ENCODE assay signal across 2 cellular contexts in the genomic region with DNA sequence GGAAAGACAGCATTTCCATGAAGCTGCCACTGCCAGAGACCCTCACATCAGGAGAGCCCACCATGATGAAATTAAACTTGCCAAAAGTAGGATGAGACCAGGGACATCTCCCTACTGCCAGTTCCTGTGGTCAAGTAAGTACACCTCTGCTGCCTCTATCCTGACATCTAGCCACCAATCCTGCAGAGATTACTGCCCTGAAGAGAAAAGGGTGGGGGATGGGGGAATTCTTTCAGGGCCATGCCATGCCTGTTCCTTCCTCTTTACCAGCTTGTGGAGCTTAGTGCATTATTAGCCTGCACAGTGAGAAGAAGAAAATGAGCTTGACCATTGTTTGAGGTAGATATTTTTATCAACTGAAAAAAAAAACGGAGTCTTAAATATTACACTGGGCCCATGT.
TF ChIP-seq lines count a peak whose summit lies in the region.

No MANE protein-coding gene starts in this region.

TF ChIP-seq in GM23338, 12 proteins besides CTCF, POLR2A, EP300 and RAD21:
- no peak for TF ChIP-seq EZH2phosphoT487 (IDR thresholded peaks at IDR 0.05; ENCODE audit: unreplicated experiment)
- TF ChIP-seq EZH2 (IDR thresholded peaks at IDR 0.05; ENCODE audit: low read depth, unreplicated experiment), result no peak
- TF ChIP-seq, protein P1, sequence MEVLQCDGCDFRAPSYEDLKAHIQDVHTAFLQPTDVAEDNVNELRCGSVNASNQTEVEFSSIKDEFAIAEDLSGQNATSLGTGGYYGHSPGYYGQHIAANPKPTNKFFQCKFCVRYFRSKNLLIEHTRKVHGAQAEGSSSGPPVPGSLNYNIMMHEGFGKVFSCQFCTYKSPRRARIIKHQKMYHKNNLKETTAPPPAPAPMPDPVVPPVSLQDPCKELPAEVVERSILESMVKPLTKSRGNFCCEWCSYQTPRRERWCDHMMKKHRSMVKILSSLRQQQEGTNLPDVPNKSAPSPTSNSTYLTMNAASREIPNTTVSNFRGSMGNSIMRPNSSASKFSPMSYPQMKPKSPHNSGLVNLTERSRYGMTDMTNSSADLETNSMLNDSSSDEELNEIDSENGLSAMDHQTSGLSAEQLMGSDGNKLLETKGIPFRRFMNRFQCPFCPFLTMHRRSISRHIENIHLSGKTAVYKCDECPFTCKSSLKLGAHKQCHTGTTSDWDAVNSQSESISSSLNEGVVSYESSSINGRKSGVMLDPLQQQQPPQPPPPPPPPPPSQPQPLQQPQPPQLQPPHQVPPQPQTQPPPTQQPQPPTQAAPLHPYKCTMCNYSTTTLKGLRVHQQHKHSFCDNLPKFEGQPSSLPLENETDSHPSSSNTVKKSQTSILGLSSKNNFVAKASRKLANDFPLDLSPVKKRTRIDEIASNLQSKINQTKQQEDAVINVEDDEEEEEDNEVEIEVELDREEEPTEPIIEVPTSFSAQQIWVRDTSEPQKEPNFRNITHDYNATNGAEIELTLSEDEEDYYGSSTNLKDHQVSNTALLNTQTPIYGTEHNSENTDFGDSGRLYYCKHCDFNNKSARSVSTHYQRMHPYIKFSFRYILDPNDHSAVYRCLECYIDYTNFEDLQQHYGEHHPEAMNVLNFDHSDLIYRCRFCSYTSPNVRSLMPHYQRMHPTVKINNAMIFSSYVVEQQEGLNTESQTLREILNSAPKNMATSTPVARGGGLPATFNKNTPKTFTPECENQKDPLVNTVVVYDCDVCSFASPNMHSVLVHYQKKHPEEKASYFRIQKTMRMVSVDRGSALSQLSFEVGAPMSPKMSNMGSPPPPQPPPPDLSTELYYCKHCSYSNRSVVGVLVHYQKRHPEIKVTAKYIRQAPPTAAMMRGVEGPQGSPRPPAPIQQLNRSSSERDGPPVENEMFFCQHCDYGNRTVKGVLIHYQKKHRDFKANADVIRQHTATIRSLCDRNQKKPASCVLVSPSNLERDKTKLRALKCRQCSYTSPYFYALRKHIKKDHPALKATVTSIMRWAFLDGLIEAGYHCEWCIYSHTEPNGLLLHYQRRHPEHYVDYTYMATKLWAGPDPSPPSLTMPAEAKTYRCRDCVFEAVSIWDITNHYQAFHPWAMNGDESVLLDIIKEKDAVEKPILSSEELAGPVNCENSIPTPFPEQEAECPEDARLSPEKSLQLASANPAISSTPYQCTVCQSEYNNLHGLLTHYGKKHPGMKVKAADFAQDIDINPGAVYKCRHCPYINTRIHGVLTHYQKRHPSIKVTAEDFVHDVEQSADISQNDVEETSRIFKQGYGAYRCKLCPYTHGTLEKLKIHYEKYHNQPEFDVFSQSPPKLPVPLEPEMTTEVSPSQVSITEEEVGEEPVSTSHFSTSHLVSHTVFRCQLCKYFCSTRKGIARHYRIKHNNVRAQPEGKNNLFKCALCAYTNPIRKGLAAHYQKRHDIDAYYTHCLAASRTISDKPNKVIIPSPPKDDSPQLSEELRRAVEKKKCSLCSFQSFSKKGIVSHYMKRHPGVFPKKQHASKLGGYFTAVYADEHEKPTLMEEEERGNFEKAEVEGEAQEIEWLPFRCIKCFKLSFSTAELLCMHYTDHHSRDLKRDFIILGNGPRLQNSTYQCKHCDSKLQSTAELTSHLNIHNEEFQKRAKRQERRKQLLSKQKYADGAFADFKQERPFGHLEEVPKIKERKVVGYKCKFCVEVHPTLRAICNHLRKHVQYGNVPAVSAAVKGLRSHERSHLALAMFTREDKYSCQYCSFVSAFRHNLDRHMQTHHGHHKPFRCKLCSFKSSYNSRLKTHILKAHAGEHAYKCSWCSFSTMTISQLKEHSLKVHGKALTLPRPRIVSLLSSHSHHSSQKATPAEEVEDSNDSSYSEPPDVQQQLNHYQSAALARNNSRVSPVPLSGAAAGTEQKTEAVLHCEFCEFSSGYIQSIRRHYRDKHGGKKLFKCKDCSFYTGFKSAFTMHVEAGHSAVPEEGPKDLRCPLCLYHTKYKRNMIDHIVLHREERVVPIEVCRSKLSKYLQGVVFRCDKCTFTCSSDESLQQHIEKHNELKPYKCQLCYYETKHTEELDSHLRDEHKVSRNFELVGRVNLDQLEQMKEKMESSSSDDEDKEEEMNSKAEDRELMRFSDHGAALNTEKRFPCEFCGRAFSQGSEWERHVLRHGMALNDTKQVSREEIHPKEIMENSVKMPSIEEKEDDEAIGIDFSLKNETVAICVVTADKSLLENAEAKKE (CRISPR knock-in tag; IDR thresholded peaks at IDR 0.05), result no peak
- TF ChIP-seq, protein P2, sequence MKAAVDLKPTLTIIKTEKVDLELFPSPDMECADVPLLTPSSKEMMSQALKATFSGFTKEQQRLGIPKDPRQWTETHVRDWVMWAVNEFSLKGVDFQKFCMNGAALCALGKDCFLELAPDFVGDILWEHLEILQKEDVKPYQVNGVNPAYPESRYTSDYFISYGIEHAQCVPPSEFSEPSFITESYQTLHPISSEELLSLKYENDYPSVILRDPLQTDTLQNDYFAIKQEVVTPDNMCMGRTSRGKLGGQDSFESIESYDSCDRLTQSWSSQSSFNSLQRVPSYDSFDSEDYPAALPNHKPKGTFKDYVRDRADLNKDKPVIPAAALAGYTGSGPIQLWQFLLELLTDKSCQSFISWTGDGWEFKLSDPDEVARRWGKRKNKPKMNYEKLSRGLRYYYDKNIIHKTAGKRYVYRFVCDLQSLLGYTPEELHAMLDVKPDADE (IDR thresholded peaks at IDR 0.05), result no peak
TF ChIP-seq in GM23338: peak in this region for 0.

TF ChIP-seq in H1, 55 proteins besides CTCF, POLR2A, EP300 and RAD21:
- no peak for TF ChIP-seq HDAC2 (IDR thresholded peaks at IDR 0.05; ENCODE audit: borderline replicate concordance in 1 of 2, low read depth in 2 of 2, low read length in 2 of 2)
- TF ChIP-seq TEAD4 (IDR thresholded peaks at IDR 0.05; ENCODE audit: low read depth, low read length), result no peak
- TF ChIP-seq BCL11A (IDR thresholded peaks at IDR 0.05; ENCODE audit: low read depth in 2 of 2, low read length in 2 of 2), result no peak
- no peak for TF ChIP-seq YY1 (IDR thresholded peaks at IDR 0.05; ENCODE audit: low read depth, low read length)
- TF ChIP-seq, protein P3, sequence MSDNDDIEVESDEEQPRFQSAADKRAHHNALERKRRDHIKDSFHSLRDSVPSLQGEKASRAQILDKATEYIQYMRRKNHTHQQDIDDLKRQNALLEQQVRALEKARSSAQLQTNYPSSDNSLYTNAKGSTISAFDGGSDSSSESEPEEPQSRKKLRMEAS (IDR thresholded peaks at IDR 0.05), result no peak
- TF ChIP-seq MAFK (IDR thresholded peaks at IDR 0.05; ENCODE audit: low read depth, low read length), result no peak
- TF ChIP-seq BACH1 (IDR thresholded peaks at IDR 0.05; ENCODE audit: low read length), result no peak
- TF ChIP-seq NANOG (IDR thresholded peaks at IDR 0.05; ENCODE audit: insufficient read depth, low read depth, low read length, poor library complexity, severe bottlenecking), result no peak
- TF ChIP-seq CBX5 (IDR thresholded peaks at IDR 0.05; ENCODE audit: low read depth, low read length), result no peak
- TF ChIP-seq RBBP5 (IDR thresholded peaks at IDR 0.05; ENCODE audit: borderline replicate concordance, low read depth, low read length), result no peak
- TF ChIP-seq, protein P4, sequence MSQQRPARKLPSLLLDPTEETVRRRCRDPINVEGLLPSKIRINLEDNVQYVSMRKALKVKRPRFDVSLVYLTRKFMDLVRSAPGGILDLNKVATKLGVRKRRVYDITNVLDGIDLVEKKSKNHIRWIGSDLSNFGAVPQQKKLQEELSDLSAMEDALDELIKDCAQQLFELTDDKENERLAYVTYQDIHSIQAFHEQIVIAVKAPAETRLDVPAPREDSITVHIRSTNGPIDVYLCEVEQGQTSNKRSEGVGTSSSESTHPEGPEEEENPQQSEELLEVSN (IDR thresholded peaks at IDR 0.05), result no peak
- no peak for TF ChIP-seq SP1 (IDR thresholded peaks at IDR 0.05; ENCODE audit: low read depth, low read length)
- TF ChIP-seq, protein P5, sequence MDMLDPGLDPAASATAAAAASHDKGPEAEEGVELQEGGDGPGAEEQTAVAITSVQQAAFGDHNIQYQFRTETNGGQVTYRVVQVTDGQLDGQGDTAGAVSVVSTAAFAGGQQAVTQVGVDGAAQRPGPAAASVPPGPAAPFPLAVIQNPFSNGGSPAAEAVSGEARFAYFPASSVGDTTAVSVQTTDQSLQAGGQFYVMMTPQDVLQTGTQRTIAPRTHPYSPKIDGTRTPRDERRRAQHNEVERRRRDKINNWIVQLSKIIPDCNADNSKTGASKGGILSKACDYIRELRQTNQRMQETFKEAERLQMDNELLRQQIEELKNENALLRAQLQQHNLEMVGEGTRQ (IDR thresholded peaks at IDR 0.05; ENCODE audit: low read length), result no peak
- no peak for TF ChIP-seq GTF2F1 (IDR thresholded peaks at IDR 0.05; ENCODE audit: borderline replicate concordance, low read depth, low read length)
- TF ChIP-seq NRF1 (IDR thresholded peaks at IDR 0.05; ENCODE audit: low read depth, low read length), result no peak
- no peak for TF ChIP-seq HDAC6 (IDR thresholded peaks at IDR 0.05; ENCODE audit: low read depth, low read length)
- no peak for TF ChIP-seq RFX5 (IDR thresholded peaks at IDR 0.05; ENCODE audit: borderline replicate concordance, low read depth, low read length)
- TF ChIP-seq SIN3A (conservative IDR thresholded peaks at IDR 0.05 in 1 of 2, IDR thresholded peaks at IDR 0.05 in 1 of 2; ENCODE audit: low read depth in 1 of 2, low read length in 2 of 2), result no peak
- TF ChIP-seq SIRT6 (IDR thresholded peaks at IDR 0.05; ENCODE audit: low read length), result no peak
- no peak for TF ChIP-seq SIX5 (IDR thresholded peaks at IDR 0.05; ENCODE audit: low read depth, low read length)
